Comparison of ENCODE assay signal across 1 cellular context in the genomic region with DNA sequence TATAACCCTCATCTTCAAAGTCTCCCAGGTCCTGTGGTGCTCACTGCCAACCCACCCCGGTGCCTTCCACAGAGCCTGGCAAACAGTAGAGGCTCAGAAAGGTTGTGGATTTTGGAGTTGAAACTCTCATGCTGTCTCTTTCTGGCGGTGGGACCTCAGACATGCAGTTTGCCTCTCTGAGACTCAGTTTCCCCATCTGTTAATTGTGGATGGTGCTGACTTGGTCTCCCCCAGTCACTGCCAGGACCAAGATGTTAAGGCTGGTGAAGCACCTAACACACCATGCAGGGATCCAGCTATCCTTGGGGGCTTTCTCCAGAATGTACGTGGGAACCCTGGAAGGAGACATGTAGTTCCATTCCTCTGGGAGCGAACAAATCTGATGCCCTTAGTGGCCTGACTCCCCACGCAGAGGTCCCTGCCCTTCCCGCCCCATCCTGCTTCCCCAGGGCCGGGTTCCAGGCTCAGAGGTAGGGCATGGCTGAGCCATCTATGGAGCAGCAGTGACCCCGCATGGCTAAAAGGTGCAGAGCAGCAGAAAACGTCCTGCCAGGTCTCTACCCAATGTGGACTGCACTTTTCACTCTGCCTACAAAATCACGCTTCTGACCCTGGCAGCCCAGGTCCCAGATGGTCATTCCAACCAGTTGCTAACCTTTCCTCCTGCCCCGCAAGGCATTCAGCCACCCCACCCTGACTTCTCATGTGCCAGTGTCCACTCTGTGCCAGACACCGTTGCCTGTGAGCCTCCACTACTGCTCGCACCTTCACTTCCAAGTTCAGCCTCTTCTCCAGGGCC.
TF ChIP-seq lines count a peak whose summit lies in the region.

No MANE protein-coding gene starts in this region.

TF ChIP-seq in SK-N-SH treated with all-trans-retinoic acid at 6 μM for 48 hours, 23 proteins besides CTCF, POLR2A, EP300 and RAD21 (continued from another document):
- TF ChIP-seq PPARA (CRISPR knock-in tag; IDR thresholded peaks at IDR 0.05; ENCODE audit: borderline replicate concordance): no peak
- TF ChIP-seq, protein P1, sequence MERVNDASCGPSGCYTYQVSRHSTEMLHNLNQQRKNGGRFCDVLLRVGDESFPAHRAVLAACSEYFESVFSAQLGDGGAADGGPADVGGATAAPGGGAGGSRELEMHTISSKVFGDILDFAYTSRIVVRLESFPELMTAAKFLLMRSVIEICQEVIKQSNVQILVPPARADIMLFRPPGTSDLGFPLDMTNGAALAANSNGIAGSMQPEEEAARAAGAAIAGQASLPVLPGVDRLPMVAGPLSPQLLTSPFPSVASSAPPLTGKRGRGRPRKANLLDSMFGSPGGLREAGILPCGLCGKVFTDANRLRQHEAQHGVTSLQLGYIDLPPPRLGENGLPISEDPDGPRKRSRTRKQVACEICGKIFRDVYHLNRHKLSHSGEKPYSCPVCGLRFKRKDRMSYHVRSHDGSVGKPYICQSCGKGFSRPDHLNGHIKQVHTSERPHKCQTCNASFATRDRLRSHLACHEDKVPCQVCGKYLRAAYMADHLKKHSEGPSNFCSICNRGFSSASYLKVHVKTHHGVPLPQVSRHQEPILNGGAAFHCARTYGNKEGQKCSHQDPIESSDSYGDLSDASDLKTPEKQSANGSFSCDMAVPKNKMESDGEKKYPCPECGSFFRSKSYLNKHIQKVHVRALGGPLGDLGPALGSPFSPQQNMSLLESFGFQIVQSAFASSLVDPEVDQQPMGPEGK (CRISPR knock-in tag; IDR thresholded peaks at IDR 0.05; ENCODE audit: borderline replicate concordance): no peak
